24 cellular contexts compared by ENCODE assay signal in genomic region chr13:99536023-99536422, GRCh38. TPM values are rescaled to one million over a fixed set of nuclear protein-coding genes. Genes with fewer than 3 reads are reported as not detected.
DNase-seq lines count a peak whose midpoint lies in the region; ATAC-seq, FAIRE-seq and TF ChIP-seq lines count a peak whose summit lies in the region.
"Had no signal": no experiment of that assay in that cellular context is flagged by ENCODE, and none has a peak within 500 bp of the region (broad histone marks: within the 10 kb centered on the region; RNA-seq: fewer than 3 reads in every experiment).

No MANE protein-coding gene starts in this region.

- no peak overlapping the region for H3K4me3 ChIP-seq in mammary epithelial cell (replicated peaks in 1 of 3; ENCODE audit: insufficient read depth in 1 of 3, low read depth in 2 of 3, low read length in 3 of 3)
- no peak overlapping the region for H3K4me3 ChIP-seq in small intestine (ENCODE audit: low read depth in 1 of 2, low read length in 2 of 2)
- H3K4me3 ChIP-seq: A549; BLaER1 treated with 17β-estradiol and CSF1 and Interleukin-3, amounts not matched to agents 10 nM and 100 nM; GM23338 had no signal

- H3K4me1 Mint-ChIP-seq in MCF 10A (ENCODE audit: insufficient read depth, unreplicated experiment) (no peaks in the 10 kb centered on the region), T-helper 17 cell (peaks cover 23% of the 10 kb centered on the region)
- H3K4me1 Mint-ChIP-seq: CD14-positive monocyte, GM23338, H9 had no signal

- POLR2A ChIA-PET in MCF 10A (lab: Yijun Ruan, JAX) (no interaction called here), RWPE1 (lab: Yijun Ruan, JAX; ENCODE audit: low non-redundant PET) (no interaction called here)

- H3K36me3 ChIP-seq in mammary epithelial cell (ENCODE audit: insufficient read depth, low read length) (peaks cover 16% of the 10 kb centered on the region), small intestine (ENCODE audit: control insufficient read depth in 2 of 2, insufficient read depth in 2 of 2, low read length in 2 of 2) (peaks cover 3 to 6% of the 10 kb centered on the region in 2 donors)

- in situ Hi-C loops in mammary epithelial cell (cut with MboI; ENCODE audit: low sequenced_read_pairs in 2 of 2): no loop called here

- H3K27ac Mint-ChIP-seq in MCF 10A (ENCODE audit: low read depth, unreplicated experiment): peak overlapping the region; percentile 37
- peak overlapping the region; percentile 65 for H3K27ac Mint-ChIP-seq in T-helper 17 cell
- H3K27ac Mint-ChIP-seq: CD14-positive monocyte, GM23338, H9, HFFc6 had no signal

- no peaks in the 10 kb centered on the region for H4K20me1 ChIP-seq in mammary epithelial cell (ENCODE audit: insufficient read depth, low read length)

- FAIRE-seq in small intestine (lab: Jason Lieb, UNC): peak; percentile 30
- FAIRE-seq: A549 had no signal

- ATAC-seq in T-helper 17 cell: no peak
- ATAC-seq: A549, GM23338, HCT116 had no signal

- H3K9me3 Mint-ChIP-seq in MCF 10A (ENCODE audit: unreplicated experiment): no peaks in the 10 kb centered on the region
- H3K9me3 Mint-ChIP-seq: CD14-positive monocyte; CD4-positive, alpha-beta memory T cell; GM23338; H9; HFFc6 had no signal

- H3K27me3 Mint-ChIP-seq in MCF 10A (ENCODE audit: insufficient read depth, unreplicated experiment): no peaks in the 10 kb centered on the region
- H3K27me3 Mint-ChIP-seq in T-helper 17 cell: no peaks in the 10 kb centered on the region
- H3K27me3 Mint-ChIP-seq: CD4-positive, alpha-beta memory T cell had no signal

- peaks cover 9% of the 10 kb centered on the region for H3K79me2 ChIP-seq in mammary epithelial cell (ENCODE audit: insufficient read depth, low read length)

- H3K27me3 ChIP-seq in mammary epithelial cell (ENCODE audit: insufficient read depth, low read length): no peaks in the 10 kb centered on the region
- H3K27me3 ChIP-seq in small intestine (ENCODE audit: control insufficient read depth in 2 of 2, insufficient read depth in 2 of 2, low read length in 2 of 2): no peaks in the 10 kb centered on the region
- H3K27me3 ChIP-seq: BE2C; BLaER1 treated with 17β-estradiol and CSF1 and Interleukin-3, amounts not matched to agents 10 nM and 100 nM had no signal

- BruUV-seq in MCF 10A (replicated peaks; lab: Mats Ljungman, UMichigan): no TSS peak
- BruUV-seq in mammary epithelial cell (replicated peaks; lab: Mats Ljungman, UMichigan): no TSS peak

- H3K36me3 Mint-ChIP-seq in MCF 10A (ENCODE audit: insufficient read depth, unreplicated experiment): peaks cover 59% of the 10 kb centered on the region
- peaks cover 2% of the 10 kb centered on the region for H3K36me3 Mint-ChIP-seq in T-helper 17 cell (ENCODE audit: low read depth)

- intact Hi-C loops in MCF 10A (cut with micrococcal nuclease): no loop called here
- intact Hi-C loops in mammary epithelial cell (cut with micrococcal nuclease): no loop called here

- H3K4me2 ChIP-seq in mammary epithelial cell (ENCODE audit: insufficient read depth, low read depth, low read length): no peak overlapping the region
- H3K4me2 ChIP-seq: A549; BLaER1 treated with 17β-estradiol and CSF1 and Interleukin-3, amounts not matched to agents 10 nM and 100 nM; GM23338 had no signal

- H3K9me3 ChIP-seq in mammary epithelial cell (replicated peaks; ENCODE audit: insufficient read depth, low read length): no peaks in the 10 kb centered on the region
- no peaks in the 10 kb centered on the region for H3K9me3 ChIP-seq in T-helper 17 cell (ENCODE audit: control insufficient read depth, low read length, poor library complexity, severe bottlenecking)
- no peaks in the 10 kb centered on the region for H3K9me3 ChIP-seq in small intestine (ENCODE audit: control insufficient read depth, low read depth)
- H3K9me3 ChIP-seq: A549; BE2C; BLaER1 treated with 17β-estradiol and CSF1 and Interleukin-3, amounts not matched to agents 10 nM and 100 nM had no signal

- H3K27ac ChIP-seq in mammary epithelial cell (ENCODE audit: insufficient read depth, low read depth, low read length): no peak overlapping the region
- H3K27ac ChIP-seq in small intestine (ENCODE audit: low read depth in 1 of 2, low read length in 1 of 2): no peak overlapping the region
- H3K27ac ChIP-seq in RWPE1: no peak overlapping the region
- H3K27ac ChIP-seq: 22Rv1; A549; BLaER1 treated with 17β-estradiol and CSF1 and Interleukin-3, amounts not matched to agents 10 nM and 100 nM had no signal

- CTCF ChIA-PET in MCF 10A (lab: Yijun Ruan, JAX) (interaction anchor here (0.6 to 0.7 kb wide), 3 partner anchors 34 to 227 kb away, joined by 3 to 4 read pairs (median 3); no protein-coding TSS in a partner anchor), mammary epithelial cell (lab: Charles Lee; ENCODE audit: low non-redundant PET) (no interaction called here), RWPE1 (lab: Yijun Ruan, JAX) (interaction anchor here (0.6 kb wide), 2 partner anchors 8 to 1340 kb away, joined by 3 to 4 read pairs; no protein-coding TSS in a partner anchor)

- dilution Hi-C loops in mammary epithelial cell (cut with HindIII; ENCODE audit: low sequenced_read_pairs): no loop called here

- DNase-seq in MCF 10A (ENCODE audit: unreplicated experiment): no peak
- DNase-seq in mammary epithelial cell: no peak
- no peak for DNase-seq in T-helper 17 cell
- DNase-seq in small intestine: no peak
- no peak for DNase-seq in iPS-NIHi11 (ENCODE audit: low spot score)
- no peak for DNase-seq in RWPE1 (ENCODE audit: low spot score)
- no peak for DNase-seq in NCI-H1436 treated with DMSO at 0.1 percent for 48 hours (lab: John Stamatoyannopoulos, UW)
- DNase-seq: ACHN; AML-193; BE2C; Calu3; CD4-positive, alpha-beta memory T cell; COR-L47; DMS153; EL; GF-D8; H9; HFFc6 had no signal

- no peak overlapping the region for H2AFZ ChIP-seq in mammary epithelial cell (ENCODE audit: low read depth, low read length)
- H2AFZ ChIP-seq: GM23338 had no signal

- H3K9ac ChIP-seq in mammary epithelial cell (ENCODE audit: insufficient read depth, low read length): no peak overlapping the region
- H3K9ac ChIP-seq: BLaER1 treated with 17β-estradiol and CSF1 and Interleukin-3, amounts not matched to agents 10 nM and 100 nM had no signal

- H3K4me3 Mint-ChIP-seq in MCF 10A (ENCODE audit: unreplicated experiment): no peak overlapping the region
- no peak overlapping the region for H3K4me3 Mint-ChIP-seq in T-helper 17 cell
- H3K4me3 Mint-ChIP-seq: CD14-positive monocyte; CD4-positive, alpha-beta memory T cell; GM23338; H9; HFFc6 had no signal

- WGBS in mammary epithelial cell (ENCODE audit: low coverage, missing lambda C conversion rate): 95% methylated on average over 2 of the region's 2 CpGs
- WGBS in small intestine, 3 donors: 89 to 93% (median 91%) methylated on average over 2 of the region's 2 CpGs

- H3K4me1 ChIP-seq in mammary epithelial cell (ENCODE audit: insufficient read depth, low read length) (no peaks in the 10 kb centered on the region), small intestine (ENCODE audit: control insufficient read depth in 2 of 2, insufficient read depth in 1 of 2, low read depth in 1 of 2, low read length in 1 of 2) (no peaks in the 10 kb centered on the region)
- H3K4me1 ChIP-seq: A549; BE2C; BLaER1 treated with 17β-estradiol and CSF1 and Interleukin-3, amounts not matched to agents 10 nM and 100 nM had no signal

- no peak for TF ChIP-seq CTCF in MCF 10A (IDR thresholded peaks at IDR 0.05; ENCODE audit: unreplicated experiment)
- no peak for TF ChIP-seq CTCF in mammary epithelial cell (conservative IDR thresholded peaks at IDR 0.05 in 1 of 2, IDR thresholded peaks at IDR 0.05 in 1 of 2; ENCODE audit: extremely low read depth in 1 of 2, insufficient read depth in 1 of 2, low read depth in 1 of 2, low read length in 2 of 2)
- no peak for TF ChIP-seq CTCF in RWPE1 (conservative IDR thresholded peaks at IDR 0.05; ENCODE audit: low read depth)

RNA-seq across cellular contexts. Expression of gene TM9SF2, which starts 34.8 kb away (rescaled TPM):
- total RNA-seq in MCF 10A (2022) (71.1 and 77.0 TPM in 2 replicates), mammary epithelial cell (100 to 1,000 TPM in 1 of 2 donors, 10 to 100 TPM in 1; 87.8 to 143 TPM), T-helper 17 cell (10 to 100 TPM; 42.4 to 50.7 TPM)
- polyA plus RNA-seq in mammary epithelial cell (74.9 TPM), small intestine (100 to 1,000 TPM in 1 of 3 donors, 10 to 100 TPM in 2; 35.6 to 144 (median 40.8) TPM)
- 80.6 TPM for polyA minus RNA-seq in mammary epithelial cell
